In the genomic region with DNA sequence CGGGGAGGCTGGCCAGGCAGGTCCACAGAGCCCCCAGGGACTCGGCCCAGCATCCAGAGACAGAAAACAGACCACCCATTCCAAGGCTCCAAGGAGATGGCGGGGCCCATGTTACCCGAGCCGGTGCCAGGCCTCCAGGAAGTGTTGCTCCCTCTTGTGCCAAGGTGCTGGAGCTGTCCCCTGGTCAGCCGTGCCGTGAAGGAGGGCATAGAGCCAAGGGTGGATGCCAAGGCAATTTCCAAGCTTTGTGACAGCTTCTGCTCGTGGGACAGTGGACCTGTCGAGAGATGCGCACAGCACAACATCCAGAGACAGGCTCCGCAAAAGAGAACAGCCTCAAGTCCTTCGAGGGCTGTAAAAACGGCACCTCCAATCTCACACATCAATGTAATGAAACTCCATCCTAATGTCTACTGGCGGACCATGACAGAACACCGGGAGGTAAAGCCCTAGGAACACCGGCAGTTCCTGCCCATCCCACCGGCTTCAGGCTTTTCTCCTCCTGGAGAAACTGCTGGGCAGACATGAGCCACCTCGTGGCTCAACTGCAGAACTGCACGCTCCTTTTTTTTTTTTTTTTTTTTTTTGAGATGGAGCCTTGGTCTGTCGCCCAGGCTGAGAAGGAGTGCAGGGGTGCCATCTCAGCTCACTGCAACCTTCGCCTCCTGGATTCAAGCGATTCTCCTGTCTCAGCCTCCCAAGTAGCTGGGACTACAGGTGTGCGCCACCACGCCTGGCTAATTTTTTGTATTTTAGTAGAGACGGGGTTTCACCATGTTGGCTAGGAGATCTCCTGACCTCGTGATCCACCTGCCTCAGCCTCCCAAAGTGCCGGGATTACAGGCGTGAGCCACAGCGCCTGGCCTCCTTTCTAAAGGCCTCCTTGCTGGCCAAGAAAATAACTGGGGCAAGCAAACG, we compare ENCODE assay signal across 1 cellular context.
TF ChIP-seq lines count a peak whose summit lies in the region.

No MANE protein-coding gene starts in this region.

TF ChIP-seq in HepG2, 621 proteins besides CTCF, POLR2A, EP300 and RAD21 (continued from another document and continues in another):
- TF ChIP-seq, protein P1, sequence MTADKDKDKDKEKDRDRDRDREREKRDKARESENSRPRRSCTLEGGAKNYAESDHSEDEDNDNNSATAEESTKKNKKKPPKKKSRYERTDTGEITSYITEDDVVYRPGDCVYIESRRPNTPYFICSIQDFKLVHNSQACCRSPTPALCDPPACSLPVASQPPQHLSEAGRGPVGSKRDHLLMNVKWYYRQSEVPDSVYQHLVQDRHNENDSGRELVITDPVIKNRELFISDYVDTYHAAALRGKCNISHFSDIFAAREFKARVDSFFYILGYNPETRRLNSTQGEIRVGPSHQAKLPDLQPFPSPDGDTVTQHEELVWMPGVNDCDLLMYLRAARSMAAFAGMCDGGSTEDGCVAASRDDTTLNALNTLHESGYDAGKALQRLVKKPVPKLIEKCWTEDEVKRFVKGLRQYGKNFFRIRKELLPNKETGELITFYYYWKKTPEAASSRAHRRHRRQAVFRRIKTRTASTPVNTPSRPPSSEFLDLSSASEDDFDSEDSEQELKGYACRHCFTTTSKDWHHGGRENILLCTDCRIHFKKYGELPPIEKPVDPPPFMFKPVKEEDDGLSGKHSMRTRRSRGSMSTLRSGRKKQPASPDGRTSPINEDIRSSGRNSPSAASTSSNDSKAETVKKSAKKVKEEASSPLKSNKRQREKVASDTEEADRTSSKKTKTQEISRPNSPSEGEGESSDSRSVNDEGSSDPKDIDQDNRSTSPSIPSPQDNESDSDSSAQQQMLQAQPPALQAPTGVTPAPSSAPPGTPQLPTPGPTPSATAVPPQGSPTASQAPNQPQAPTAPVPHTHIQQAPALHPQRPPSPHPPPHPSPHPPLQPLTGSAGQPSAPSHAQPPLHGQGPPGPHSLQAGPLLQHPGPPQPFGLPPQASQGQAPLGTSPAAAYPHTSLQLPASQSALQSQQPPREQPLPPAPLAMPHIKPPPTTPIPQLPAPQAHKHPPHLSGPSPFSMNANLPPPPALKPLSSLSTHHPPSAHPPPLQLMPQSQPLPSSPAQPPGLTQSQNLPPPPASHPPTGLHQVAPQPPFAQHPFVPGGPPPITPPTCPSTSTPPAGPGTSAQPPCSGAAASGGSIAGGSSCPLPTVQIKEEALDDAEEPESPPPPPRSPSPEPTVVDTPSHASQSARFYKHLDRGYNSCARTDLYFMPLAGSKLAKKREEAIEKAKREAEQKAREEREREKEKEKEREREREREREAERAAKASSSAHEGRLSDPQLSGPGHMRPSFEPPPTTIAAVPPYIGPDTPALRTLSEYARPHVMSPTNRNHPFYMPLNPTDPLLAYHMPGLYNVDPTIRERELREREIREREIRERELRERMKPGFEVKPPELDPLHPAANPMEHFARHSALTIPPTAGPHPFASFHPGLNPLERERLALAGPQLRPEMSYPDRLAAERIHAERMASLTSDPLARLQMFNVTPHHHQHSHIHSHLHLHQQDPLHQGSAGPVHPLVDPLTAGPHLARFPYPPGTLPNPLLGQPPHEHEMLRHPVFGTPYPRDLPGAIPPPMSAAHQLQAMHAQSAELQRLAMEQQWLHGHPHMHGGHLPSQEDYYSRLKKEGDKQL (CRISPR knock-in tag; IDR thresholded peaks at IDR 0.05; ENCODE audit: low read depth) = no peak
- no peak for TF ChIP-seq TBL1XR1 (IDR thresholded peaks at IDR 0.05; ENCODE audit: borderline replicate concordance, low read length, partially characterized antibody)
- TF ChIP-seq UBTF (CRISPR knock-in tag; IDR thresholded peaks at IDR 0.05) = no peak
- TF ChIP-seq MEIS1 (CRISPR knock-in tag; IDR thresholded peaks at IDR 0.05; ENCODE audit: borderline replicate concordance) = peak; percentile 55; the same call in 1 of the 2 replicates
- no peak for TF ChIP-seq HINFP (CRISPR knock-in tag; IDR thresholded peaks at IDR 0.05; ENCODE audit: low read depth)
- TF ChIP-seq ATF7 (IDR thresholded peaks at IDR 0.05) = no peak
- TF ChIP-seq ATF7 (CRISPR knock-in tag; IDR thresholded peaks at IDR 0.05) = peak; percentile 24; the same call in 1 of the 2 replicates
- TF ChIP-seq, protein P2, sequence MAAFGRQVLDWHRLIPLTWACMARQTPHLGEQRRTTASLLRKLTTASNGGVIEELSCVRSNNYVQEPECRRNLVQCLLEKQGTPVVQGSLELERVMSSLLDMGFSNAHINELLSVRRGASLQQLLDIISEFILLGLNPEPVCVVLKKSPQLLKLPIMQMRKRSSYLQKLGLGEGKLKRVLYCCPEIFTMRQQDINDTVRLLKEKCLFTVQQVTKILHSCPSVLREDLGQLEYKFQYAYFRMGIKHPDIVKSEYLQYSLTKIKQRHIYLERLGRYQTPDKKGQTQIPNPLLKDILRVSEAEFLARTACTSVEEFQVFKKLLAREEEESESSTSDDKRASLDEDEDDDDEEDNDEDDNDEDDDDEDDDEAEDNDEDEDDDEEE (CRISPR knock-in tag; IDR thresholded peaks at IDR 0.05) = no peak
- no peak; the same call in 1 of the 2 replicates for TF ChIP-seq SMAD1 (CRISPR knock-in tag; IDR thresholded peaks at IDR 0.05; ENCODE audit: borderline replicate concordance, low read depth)
- peak; percentile 50 for TF ChIP-seq HOXA3 (CRISPR knock-in tag; IDR thresholded peaks at IDR 0.05)
- TF ChIP-seq, protein P3, sequence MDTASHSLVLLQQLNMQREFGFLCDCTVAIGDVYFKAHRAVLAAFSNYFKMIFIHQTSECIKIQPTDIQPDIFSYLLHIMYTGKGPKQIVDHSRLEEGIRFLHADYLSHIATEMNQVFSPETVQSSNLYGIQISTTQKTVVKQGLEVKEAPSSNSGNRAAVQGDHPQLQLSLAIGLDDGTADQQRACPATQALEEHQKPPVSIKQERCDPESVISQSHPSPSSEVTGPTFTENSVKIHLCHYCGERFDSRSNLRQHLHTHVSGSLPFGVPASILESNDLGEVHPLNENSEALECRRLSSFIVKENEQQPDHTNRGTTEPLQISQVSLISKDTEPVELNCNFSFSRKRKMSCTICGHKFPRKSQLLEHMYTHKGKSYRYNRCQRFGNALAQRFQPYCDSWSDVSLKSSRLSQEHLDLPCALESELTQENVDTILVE (CRISPR knock-in tag; IDR thresholded peaks at IDR 0.05) = 0 out of 2 replicates have a peak, but pooled peaks have one; percentile 37
- no peak for TF ChIP-seq ZFP36L2 (CRISPR knock-in tag; IDR thresholded peaks at IDR 0.05)
- TF ChIP-seq STAG1 (CRISPR knock-in tag; IDR thresholded peaks at IDR 0.05) = peak; percentile 79
- no peak for TF ChIP-seq AGO1 (IDR thresholded peaks at IDR 0.05; ENCODE audit: low read depth, low read length, poor library complexity, severe bottlenecking)
- no peak for TF ChIP-seq ZBTB4 (CRISPR knock-in tag; IDR thresholded peaks at IDR 0.05; ENCODE audit: borderline replicate concordance)
- TF ChIP-seq, protein P4, sequence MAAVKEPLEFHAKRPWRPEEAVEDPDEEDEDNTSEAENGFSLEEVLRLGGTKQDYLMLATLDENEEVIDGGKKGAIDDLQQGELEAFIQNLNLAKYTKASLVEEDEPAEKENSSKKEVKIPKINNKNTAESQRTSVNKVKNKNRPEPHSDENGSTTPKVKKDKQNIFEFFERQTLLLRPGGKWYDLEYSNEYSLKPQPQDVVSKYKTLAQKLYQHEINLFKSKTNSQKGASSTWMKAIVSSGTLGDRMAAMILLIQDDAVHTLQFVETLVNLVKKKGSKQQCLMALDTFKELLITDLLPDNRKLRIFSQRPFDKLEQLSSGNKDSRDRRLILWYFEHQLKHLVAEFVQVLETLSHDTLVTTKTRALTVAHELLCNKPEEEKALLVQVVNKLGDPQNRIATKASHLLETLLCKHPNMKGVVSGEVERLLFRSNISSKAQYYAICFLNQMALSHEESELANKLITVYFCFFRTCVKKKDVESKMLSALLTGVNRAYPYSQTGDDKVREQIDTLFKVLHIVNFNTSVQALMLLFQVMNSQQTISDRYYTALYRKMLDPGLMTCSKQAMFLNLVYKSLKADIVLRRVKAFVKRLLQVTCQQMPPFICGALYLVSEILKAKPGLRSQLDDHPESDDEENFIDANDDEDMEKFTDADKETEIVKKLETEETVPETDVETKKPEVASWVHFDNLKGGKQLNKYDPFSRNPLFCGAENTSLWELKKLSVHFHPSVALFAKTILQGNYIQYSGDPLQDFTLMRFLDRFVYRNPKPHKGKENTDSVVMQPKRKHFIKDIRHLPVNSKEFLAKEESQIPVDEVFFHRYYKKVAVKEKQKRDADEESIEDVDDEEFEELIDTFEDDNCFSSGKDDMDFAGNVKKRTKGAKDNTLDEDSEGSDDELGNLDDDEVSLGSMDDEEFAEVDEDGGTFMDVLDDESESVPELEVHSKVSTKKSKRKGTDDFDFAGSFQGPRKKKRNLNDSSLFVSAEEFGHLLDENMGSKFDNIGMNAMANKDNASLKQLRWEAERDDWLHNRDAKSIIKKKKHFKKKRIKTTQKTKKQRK (IDR thresholded peaks at IDR 0.05; ENCODE audit: low read length) = no peak
- no peak for TF ChIP-seq EZH2 (conservative IDR thresholded peaks at IDR 0.05; ENCODE audit: low read depth, low read length)
- TF ChIP-seq RBM22 (optimal IDR thresholded peaks at IDR 0.05; ENCODE audit: low read length) = no peak
- no peak for TF ChIP-seq SMYD3 (CRISPR knock-in tag; IDR thresholded peaks at IDR 0.05)
- TF ChIP-seq, protein P5, sequence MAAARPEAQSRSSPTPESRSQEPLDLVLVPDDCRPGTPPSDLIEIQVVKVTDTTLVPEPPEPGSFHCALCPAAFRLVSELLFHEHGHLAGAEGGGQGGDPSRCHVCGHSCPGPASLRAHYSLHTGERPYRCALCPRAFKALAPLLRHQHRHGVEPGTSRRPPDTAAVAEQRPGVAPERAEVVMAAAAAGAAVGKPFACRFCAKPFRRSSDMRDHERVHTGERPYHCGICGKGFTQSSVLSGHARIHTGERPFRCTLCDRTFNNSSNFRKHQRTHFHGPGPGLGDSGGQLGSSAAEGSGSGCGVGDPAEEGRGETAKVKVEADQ (CRISPR knock-in tag; IDR thresholded peaks at IDR 0.05; ENCODE audit: borderline replicate concordance) = peak; percentile 66; the same call in 1 of the 2 replicates
- TF ChIP-seq NR3C1 (CRISPR knock-in tag; IDR thresholded peaks at IDR 0.05) = no peak
- TF ChIP-seq FOXO1 (CRISPR knock-in tag; IDR thresholded peaks at IDR 0.05) = no peak
- TF ChIP-seq PBX3 (CRISPR knock-in tag; IDR thresholded peaks at IDR 0.05; ENCODE audit: borderline replicate concordance) = no peak
- TF ChIP-seq ZNF451 (CRISPR knock-in tag; IDR thresholded peaks at IDR 0.05) = no peak
- no peak for TF ChIP-seq ZNF333 (CRISPR knock-in tag; IDR thresholded peaks at IDR 0.05; ENCODE audit: borderline replicate concordance)
